Comparison of ENCODE assay signal across 17 cellular contexts in the genomic region with DNA sequence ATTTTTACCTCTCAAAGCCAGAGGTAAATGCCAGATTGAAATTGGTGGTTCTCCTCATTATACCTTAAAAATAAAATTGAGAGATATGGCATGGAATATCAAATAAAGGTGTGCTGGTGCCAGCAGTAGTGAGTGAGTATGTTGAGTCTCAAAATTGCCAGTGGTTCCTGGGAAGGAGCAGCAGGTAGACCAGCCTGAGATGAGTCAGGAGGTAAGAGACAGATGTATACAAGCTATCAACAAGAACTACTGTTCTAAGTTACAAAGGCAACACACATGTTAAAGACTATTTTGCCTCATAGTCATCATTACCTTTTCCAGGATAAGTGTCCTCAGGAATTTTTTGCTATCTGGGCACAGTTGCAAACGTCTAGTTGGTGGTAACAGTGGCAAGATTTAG.
DNase-seq lines count a peak whose midpoint lies in the region; ATAC-seq, FAIRE-seq and TF ChIP-seq lines count a peak whose summit lies in the region.
"Had no signal": no experiment of that assay in that cellular context is flagged by ENCODE, and none has a peak within 500 bp of the region (broad histone marks: within the 10 kb centered on the region; RNA-seq: fewer than 3 reads in every experiment).

No MANE protein-coding gene starts in this region.

- no peak overlapping the region for H3K27ac ChIP-seq in RWPE2 (ENCODE audit: poor library complexity, severe bottlenecking)
- H3K27ac ChIP-seq in epithelial cell of prostate: peak overlapping the region; percentile 31
- H3K27ac ChIP-seq: GM23248 had no signal

- TF ChIP-seq CTCF in RWPE2 (IDR thresholded peaks at IDR 0.05; ENCODE audit: poor library complexity, severe bottlenecking): no peak

- H3K4me1 ChIP-seq in RWPE2 (ENCODE audit: insufficient read depth, poor library complexity, severe bottlenecking): peaks cover 3% of the 10 kb centered on the region
- H3K4me1 ChIP-seq: BE2C, HAP-1 had no signal

- ATAC-seq in RWPE2 (ENCODE audit: low read depth): peak; percentile 47; the same call in 1 of the 3 replicates

- H3K9me3 ChIP-seq in RWPE2 (ENCODE audit: severe bottlenecking): no peaks in the 10 kb centered on the region
- H3K9me3 ChIP-seq: BE2C, HAP-1 had no signal

- H3K27me3 ChIP-seq in RWPE2 (ENCODE audit: insufficient read depth, poor library complexity, severe bottlenecking): no peaks in the 10 kb centered on the region
- H3K27me3 ChIP-seq: BE2C had no signal

- H3K4me3 ChIP-seq in RWPE2 (ENCODE audit: severe bottlenecking): no peak overlapping the region
- H3K4me3 ChIP-seq: GM23248, HAP-1 had no signal

- DNase-seq in RWPE2 (ENCODE audit: low spot score) (no peak), epithelial cell of prostate (ENCODE audit: low read depth, low spot score) (no peak), kidney glomerular epithelial cell (lab: John Stamatoyannopoulos, UW) (peak; percentile 1), urothelium cell line (ENCODE audit: low spot score) (no peak), SKM-1 (lab: John Stamatoyannopoulos, UW; ENCODE audit: unreplicated experiment) (no peak), NCI-H526 treated with DMSO at 0.1 percent for 48 hours (lab: John Stamatoyannopoulos, UW) (no peak)
- DNase-seq: BE2C; C1 segment of cervical spinal cord; CD4-positive, CD25-positive, alpha-beta regulatory T cell; CD8-positive, alpha-beta memory T cell; COR-L47 had no signal

- no peaks in the 10 kb centered on the region for H3K36me3 ChIP-seq in RWPE2 (ENCODE audit: low read depth)
- H3K36me3 ChIP-seq: BE2C, HAP-1 had no signal

- no peak for FAIRE-seq in urothelium cell line (lab: Jason Lieb, UNC)
- FAIRE-seq: A204.1, G401.6, GM12891, GM18507 had no signal
